In the genomic region with DNA sequence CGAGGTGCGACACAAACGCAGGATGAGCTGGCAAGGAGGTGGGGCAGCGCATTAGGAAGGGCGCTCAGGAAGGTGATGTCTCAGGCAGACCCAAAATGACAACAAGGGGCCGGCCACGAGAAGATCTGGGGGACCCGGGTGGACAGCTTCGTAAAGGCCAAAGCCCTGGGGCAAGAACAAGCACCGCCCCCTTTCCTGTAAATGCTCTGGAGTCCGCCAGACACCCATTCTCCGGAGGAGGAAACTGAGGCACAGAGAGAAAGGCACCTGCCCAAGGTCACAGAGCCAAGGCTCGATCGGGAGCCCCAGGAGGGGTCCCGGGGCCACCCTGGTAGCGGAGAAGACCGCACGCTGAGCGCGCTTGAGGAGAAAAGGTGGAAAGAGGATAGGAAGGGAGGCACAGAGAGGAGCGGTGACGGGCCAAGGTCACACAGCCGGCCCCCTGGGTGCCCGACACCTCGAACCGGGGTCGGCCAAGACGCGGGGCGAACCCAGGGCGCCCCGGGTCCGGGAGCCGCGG, we compare ENCODE assay signal across 6 cellular contexts. TPM values are rescaled to one million over a fixed set of nuclear protein-coding genes. Genes with fewer than 3 reads are reported as not detected.
DNase-seq lines count a peak whose midpoint lies in the region; ATAC-seq and TF ChIP-seq lines count a peak whose summit lies in the region.

No MANE protein-coding gene starts in this region.

- peaks cover 7% of the 10 kb centered on the region for H3K27me3 Mint-ChIP-seq in CD4-positive, CD25-positive, alpha-beta regulatory T cell

- H3K4me1 Mint-ChIP-seq in CD4-positive, CD25-positive, alpha-beta regulatory T cell: peaks cover 15 to 79% (median 56%) of the 10 kb centered on the region in 4 donors

- H2AFZ ChIP-seq in fibroblast of lung (ENCODE audit: low read length): no peak overlapping the region

- H3K27ac Mint-ChIP-seq in CD4-positive, CD25-positive, alpha-beta regulatory T cell: peak overlapping the region; percentile 96 to 100 (median 97)

- no peak for TF ChIP-seq CTCF in fibroblast of lung (conservative IDR thresholded peaks at IDR 0.05 in 1 of 2, IDR thresholded peaks at IDR 0.05 in 1 of 2; ENCODE audit: low read depth in 1 of 2, low read length in 2 of 2)

- H4K20me1 ChIP-seq in fibroblast of lung (ENCODE audit: control insufficient read depth, extremely low read depth, insufficient read depth, low read length): no peaks in the 10 kb centered on the region

- peak overlapping the region; percentile 92 for H3K9ac ChIP-seq in fibroblast of lung (ENCODE audit: insufficient read depth, low read length)

- H3K4me2 ChIP-seq in fibroblast of lung (ENCODE audit: extremely low read depth, insufficient read depth, low read length): peak overlapping the region; percentile 96

- peaks cover 82% of the 10 kb centered on the region for H3K4me1 ChIP-seq in CD4-positive, CD25-positive, alpha-beta regulatory T cell (ENCODE audit: control insufficient read depth, insufficient read depth, low read length, poor library complexity, severe bottlenecking)
- H3K4me1 ChIP-seq in fibroblast of lung (ENCODE audit: control insufficient read depth, extremely low read depth, insufficient read depth, low read length): peaks cover 11% of the 10 kb centered on the region

- H3K79me2 ChIP-seq in fibroblast of lung (ENCODE audit: control insufficient read depth, insufficient read depth, low read length): peaks cover 92% of the 10 kb centered on the region

- ATAC-seq in CD4-positive, CD25-positive, alpha-beta regulatory T cell (ENCODE audit: low read depth in 2 of 2): no peak
- ATAC-seq in SK-N-SH treated with all-trans-retinoic acid at 6 μM for 48 hours (peak; percentile 1; the same call in 2 of the 3 replicates), GM18519 (IDR thresholded peaks at IDR 0.05; ENCODE audit: low FRiP score, unreplicated experiment) (no peak)

- H3K4me3 ChIP-seq in CD4-positive, CD25-positive, alpha-beta regulatory T cell (ENCODE audit: low read depth, low read length): peak overlapping the region; percentile 86
- peak overlapping the region; percentile 75 to 95 (median 86) for H3K4me3 ChIP-seq in fibroblast of lung (replicated peaks in 1 of 4; ENCODE audit: control extremely low read depth in 1 of 4, insufficient read depth in 1 of 4, low read depth in 3 of 4, low read length in 4 of 4)

- peak overlapping the region; percentile 96 for H3K27ac ChIP-seq in CD4-positive, CD25-positive, alpha-beta regulatory T cell (ENCODE audit: insufficient read depth, low read length, poor library complexity, severe bottlenecking)
- peak overlapping the region; percentile 80 for H3K27ac ChIP-seq in fibroblast of lung (ENCODE audit: insufficient read depth, low read length)

- H3K36me3 ChIP-seq in CD4-positive, CD25-positive, alpha-beta regulatory T cell (ENCODE audit: control insufficient read depth, insufficient read depth, low read length): peaks cover 44% of the 10 kb centered on the region
- H3K36me3 ChIP-seq in fibroblast of lung (ENCODE audit: control insufficient read depth, insufficient read depth, low read length): peaks cover 12% of the 10 kb centered on the region

- peaks cover 51% of the 10 kb centered on the region for H3K36me3 Mint-ChIP-seq in CD4-positive, CD25-positive, alpha-beta regulatory T cell

- H3K27me3 ChIP-seq in CD4-positive, CD25-positive, alpha-beta regulatory T cell (ENCODE audit: control insufficient read depth, insufficient read depth, low read length): no peaks in the 10 kb centered on the region
- no peaks in the 10 kb centered on the region for H3K27me3 ChIP-seq in fibroblast of lung (ENCODE audit: control insufficient read depth, insufficient read depth, low read length)

- DNase-seq in CD4-positive, CD25-positive, alpha-beta regulatory T cell: peak in 1 of 3 donors; percentile 17
- no peak for DNase-seq in fibroblast of lung (ENCODE audit: low read depth in 2 of 2)
- peak; percentile 32 for DNase-seq in stimulated activated CD4-positive, alpha-beta T cell treated with anti-CD3 and anti-CD28 coated beads, Interleukin-4, amount 100 ng/mL, for 1 hour
- DNase-seq in NCI-H1436 treated with DMSO at 0.1 percent for 48 hours (lab: John Stamatoyannopoulos, UW): no peak

- no peaks in the 10 kb centered on the region for H3K9me3 ChIP-seq in CD4-positive, CD25-positive, alpha-beta regulatory T cell (ENCODE audit: control insufficient read depth in 2 of 2, low read length in 2 of 2)
- no peaks in the 10 kb centered on the region for H3K9me3 ChIP-seq in fibroblast of lung (ENCODE audit: control insufficient read depth, insufficient read depth, low read depth, low read length)

- peak overlapping the region; percentile 97 to 100 (median 100) for H3K4me3 Mint-ChIP-seq in CD4-positive, CD25-positive, alpha-beta regulatory T cell

- H3K9me3 Mint-ChIP-seq in CD4-positive, CD25-positive, alpha-beta regulatory T cell: no peaks in the 10 kb centered on the region

TF ChIP-seq in SK-N-SH treated with all-trans-retinoic acid at 6 μM for 48 hours, 23 proteins besides CTCF, POLR2A, EP300 and RAD21:
- TF ChIP-seq BACH2 (CRISPR knock-in tag; IDR thresholded peaks at IDR 0.05; ENCODE audit: borderline replicate concordance) (no peak), GLIS3 (CRISPR knock-in tag; IDR thresholded peaks at IDR 0.05) (no peak), ISL1 (CRISPR knock-in tag; IDR thresholded peaks at IDR 0.05) (no peak), ESRRG (CRISPR knock-in tag; IDR thresholded peaks at IDR 0.05) (no peak), RARB (CRISPR knock-in tag; IDR thresholded peaks at IDR 0.05) (no peak), ZFP30 (CRISPR knock-in tag; IDR thresholded peaks at IDR 0.05) (no peak)
- TF ChIP-seq, protein P1, sequence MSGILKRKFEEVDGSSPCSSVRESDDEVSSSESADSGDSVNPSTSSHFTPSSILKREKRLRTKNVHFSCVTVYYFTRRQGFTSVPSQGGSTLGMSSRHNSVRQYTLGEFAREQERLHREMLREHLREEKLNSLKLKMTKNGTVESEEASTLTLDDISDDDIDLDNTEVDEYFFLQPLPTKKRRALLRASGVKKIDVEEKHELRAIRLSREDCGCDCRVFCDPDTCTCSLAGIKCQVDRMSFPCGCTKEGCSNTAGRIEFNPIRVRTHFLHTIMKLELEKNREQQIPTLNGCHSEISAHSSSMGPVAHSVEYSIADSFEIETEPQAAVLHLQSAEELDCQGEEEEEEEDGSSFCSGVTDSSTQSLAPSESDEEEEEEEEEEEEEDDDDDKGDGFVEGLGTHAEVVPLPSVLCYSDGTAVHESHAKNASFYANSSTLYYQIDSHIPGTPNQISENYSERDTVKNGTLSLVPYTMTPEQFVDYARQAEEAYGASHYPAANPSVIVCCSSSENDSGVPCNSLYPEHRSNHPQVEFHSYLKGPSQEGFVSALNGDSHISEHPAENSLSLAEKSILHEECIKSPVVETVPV (CRISPR knock-in tag; IDR thresholded peaks at IDR 0.05): no peak

RNA-seq across cellular contexts. Expression of a gene that starts 0.6 kb away (rescaled TPM):
- 271 TPM for total RNA-seq in CD4-positive, CD25-positive, alpha-beta regulatory T cell
- polyA plus RNA-seq in CD4-positive, CD25-positive, alpha-beta regulatory T cell: 10 to 100 TPM; 23.0 to 26.1 (median 23.3) TPM
- 29.0 and 35.8 TPM in 2 replicates for total RNA-seq in fibroblast of lung
- polyA plus RNA-seq in fibroblast of lung: 16.9 and 21.3 TPM in 2 replicates
- 25.1 and 32.6 TPM in 2 replicates for polyA plus RNA-seq in fibroblast of lung (2012)
- polyA minus RNA-seq in fibroblast of lung (ENCODE audit: low replicate concordance): 20.3 and 24.5 TPM in 2 replicates

RNA-seq across cellular contexts. Expression of a gene that starts 0.9 kb away (rescaled TPM):
- 204 TPM for total RNA-seq in CD4-positive, CD25-positive, alpha-beta regulatory T cell
- 10 to 100 TPM; 36.9 to 56.2 (median 45.9) TPM for polyA plus RNA-seq in CD4-positive, CD25-positive, alpha-beta regulatory T cell
- total RNA-seq in fibroblast of lung: 48.5 and 51.0 TPM in 2 replicates
- 28.0 and 34.3 TPM in 2 replicates for polyA plus RNA-seq in fibroblast of lung
- 41.1 and 50.2 TPM in 2 replicates for polyA plus RNA-seq in fibroblast of lung (2012)
- polyA minus RNA-seq in fibroblast of lung (ENCODE audit: low replicate concordance): 6.8 and 8.4 TPM in 2 replicates

RNA-seq across cellular contexts. Expression of a gene that starts 54.3 kb away (rescaled TPM):
- 3.1 TPM for total RNA-seq in CD4-positive, CD25-positive, alpha-beta regulatory T cell
- polyA plus RNA-seq in CD4-positive, CD25-positive, alpha-beta regulatory T cell: not detected
- total RNA-seq in fibroblast of lung: under 0.01 and 0.17 TPM in 2 replicates
- 0.02 and 0.06 TPM in 2 replicates for polyA plus RNA-seq in fibroblast of lung
- polyA plus RNA-seq in fibroblast of lung (2012): 0.05 TPM in 1 of 2 replicates, not detected in the other
- polyA minus RNA-seq in fibroblast of lung (ENCODE audit: low replicate concordance): not detected in 2 replicates

RNA-seq across cellular contexts. Expression of a gene that starts 58.3 kb away (rescaled TPM):
- total RNA-seq in CD4-positive, CD25-positive, alpha-beta regulatory T cell: 21.2 TPM
- polyA plus RNA-seq in CD4-positive, CD25-positive, alpha-beta regulatory T cell: 100 to 1,000 TPM in 2 of 4 donors, 10 to 100 TPM in 2; 90.6 to 110 (median 100) TPM
- total RNA-seq in fibroblast of lung: 29.3 and 73.5 TPM in 2 replicates
- 20.7 and 20.8 TPM in 2 replicates for polyA plus RNA-seq in fibroblast of lung
- 83.6 and 93.2 TPM in 2 replicates for polyA plus RNA-seq in fibroblast of lung (2012)
- polyA minus RNA-seq in fibroblast of lung (ENCODE audit: low replicate concordance): 29.2 and 29.9 TPM in 2 replicates

RNA-seq across cellular contexts. Expression of a gene that starts 58.8 kb away (rescaled TPM):
- 2.4 TPM for total RNA-seq in CD4-positive, CD25-positive, alpha-beta regulatory T cell
- polyA plus RNA-seq in CD4-positive, CD25-positive, alpha-beta regulatory T cell: 1 to 10 TPM; 1.8 to 3.0 (median 2.3) TPM
- total RNA-seq in fibroblast of lung: 11.0 and 13.0 TPM in 2 replicates
- polyA plus RNA-seq in fibroblast of lung: 3.1 and 5.1 TPM in 2 replicates
- polyA plus RNA-seq in fibroblast of lung (2012): 5.2 and 7.8 TPM in 2 replicates
- 5.6 TPM in 1 of 2 replicates, not detected in the other for polyA minus RNA-seq in fibroblast of lung (ENCODE audit: low replicate concordance)
